ENCODE assay signal across 35 cellular contexts in the genomic region with DNA sequence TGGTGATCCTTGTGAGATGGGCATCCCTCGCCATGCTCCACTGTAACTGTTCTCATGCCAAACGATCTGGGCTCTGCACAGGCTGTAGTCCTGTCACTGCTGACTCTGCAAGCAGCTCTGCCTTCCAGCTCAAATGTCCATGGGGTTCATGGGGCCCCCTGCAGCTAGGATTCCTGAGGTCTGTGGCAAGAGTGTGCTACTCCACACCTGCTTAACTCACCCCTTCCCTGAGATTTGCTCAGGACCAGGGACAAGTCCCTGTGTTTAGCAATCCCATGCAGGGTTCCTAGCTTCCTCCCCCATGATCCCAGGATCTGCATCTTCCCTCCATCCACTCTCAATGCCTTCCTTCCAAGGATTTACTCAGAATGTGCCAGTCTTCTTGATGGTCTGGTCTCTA.
"Had no signal": no experiment of that assay in that cellular context is flagged by ENCODE, and none has a peak within 500 bp of the region (broad histone marks: within the 10 kb centered on the region; RNA-seq: fewer than 3 reads in every experiment).

No MANE protein-coding gene starts in this region.

- H3K4me1 ChIP-seq: adrenal gland, ascending aorta, breast epithelium, colonic mucosa, heart left ventricle had no signal

- H3K4me1 Mint-ChIP-seq: activated CD4-positive, alpha-beta T cell treated with anti-CD3 and anti-CD28 coated beads for 36 hours; activated CD4-positive, alpha-beta T cell treated with anti-CD3 and anti-CD28 coated beads, Interleukin-2, amount 10 ng/mL, durations not matched to agents 24 days and 14 days; activated CD8-positive, alpha-beta memory T cell treated with anti-CD3 and anti-CD28 coated beads, Interleukin-2, amount 10 ng/mL, durations not matched to agents 7 days and 5 days; activated naive CD4-positive, alpha-beta T cell treated with anti-CD3 and anti-CD28 coated beads, Interleukin-2, amount 50 U/mL, for 24 hours; activated naive CD8-positive, alpha-beta T cell treated with anti-CD3 and anti-CD28 coated beads for 36 hours; activated naive CD8-positive, alpha-beta T cell treated with anti-CD3 and anti-CD28 coated beads, Interleukin-2, amount 50 U/mL, for 24 hours; brain; T-helper 17 cell had no signal

- H3K9me3 ChIP-seq: adrenal gland, colonic mucosa had no signal

- H3K9me3 Mint-ChIP-seq: activated T-helper 1 cell treated with anti-CD3 and anti-CD28 coated beads, Interleukin-12 subunit alpha, Interleukin-12 subunit beta, Interleukin-2, Interleukin-4 antibody, amounts not matched to agents 30 ng/mL and 10 ng/mL and 1 ng/mL, durations not matched to agents 14 hours and 24 hours and 36 hours; activated T-helper 2 cell treated with anti-CD3 and anti-CD28 coated beads, Interferon-gamma antibody, Interleukin-2, Interleukin-4, amounts not matched to agents 10 μg/mL and 5 μg/mL and 100 μg/mL, durations not matched to agents 14 hours and 24 hours and 36 hours had no signal

- H3K27ac Mint-ChIP-seq: activated CD4-positive, alpha-beta memory T cell treated with anti-CD3 and anti-CD28 coated beads for 36 hours; activated CD4-positive, alpha-beta T cell treated with anti-CD3 and anti-CD28 coated beads for 36 hours; activated CD4-positive, alpha-beta T cell treated with anti-CD3 and anti-CD28 coated beads, Interleukin-2, amount 10 ng/mL, durations not matched to agents 24 days and 14 days; activated CD8-positive, alpha-beta memory T cell treated with anti-CD3 and anti-CD28 coated beads, Interleukin-2, amount 10 ng/mL, durations not matched to agents 7 days and 5 days; activated CD8-positive, alpha-beta T cell treated with anti-CD3 and anti-CD28 coated beads, Interleukin-2, amount 10 ng/mL, durations not matched to agents 7 days and 5 days; activated naive CD4-positive, alpha-beta T cell treated with anti-CD3 and anti-CD28 coated beads for 36 hours; activated naive CD4-positive, alpha-beta T cell treated with anti-CD3 and anti-CD28 coated beads, Interleukin-2, amount 50 U/mL, for 24 hours; activated naive CD8-positive, alpha-beta T cell treated with anti-CD3 and anti-CD28 coated beads for 36 hours; activated naive CD8-positive, alpha-beta T cell treated with anti-CD3 and anti-CD28 coated beads, Interleukin-2, amount 50 U/mL, for 24 hours; activated T-helper 1 cell treated with anti-CD3 and anti-CD28 coated beads, Interleukin-12 subunit alpha, Interleukin-12 subunit beta, Interleukin-2, Interleukin-4 antibody, amounts not matched to agents 30 ng/mL and 10 ng/mL and 1 ng/mL, durations not matched to agents 14 hours and 24 hours and 36 hours; activated T-helper 2 cell treated with anti-CD3 and anti-CD28 coated beads, Interferon-gamma antibody, Interleukin-2, Interleukin-4, amounts not matched to agents 10 μg/mL and 5 μg/mL and 100 μg/mL, durations not matched to agents 14 hours and 24 hours and 36 hours; brain; T-helper 17 cell; T-helper 2 cell treated with Interferon-gamma antibody and Interleukin-4, amounts not matched to agents 5 μg/mL and 100 μg/mL, for 36 hours had no signal

- DNase-seq: activated CD4-positive, alpha-beta memory T cell treated with anti-CD3 and anti-CD28 coated beads for 36 hours; activated CD4-positive, alpha-beta T cell treated with anti-CD3 and anti-CD28 coated beads for 36 hours; activated CD4-positive, alpha-beta T cell treated with anti-CD3 and anti-CD28 coated beads, Interleukin-2, amount 10 ng/mL, durations not matched to agents 24 days and 14 days; activated CD4-positive, CD25-positive, alpha-beta regulatory T cell; activated CD4-positive, CD25-positive, alpha-beta regulatory T cell treated with anti-CD3 and anti-CD28 coated beads, Interleukin-2, amount 50 U/mL, for 72 hours; activated CD8-positive, alpha-beta memory T cell treated with anti-CD3 and anti-CD28 coated beads, Interleukin-2, amount 10 ng/mL, durations not matched to agents 7 days and 5 days; activated CD8-positive, alpha-beta memory T cell treated with anti-CD3 and anti-CD28 coated beads, Interleukin-2, amount 50 U/mL, for 4 hours; activated CD8-positive, alpha-beta T cell treated with anti-CD3 and anti-CD28 coated beads, Interleukin-2, amount 10 ng/mL, durations not matched to agents 7 days and 5 days; activated effector memory CD4-positive, alpha-beta T cell treated with anti-CD3 and anti-CD28 coated beads, Interleukin-2, amount 50 U/mL, for 16 hours; activated naive CD4-positive, alpha-beta T cell treated with anti-CD3 and anti-CD28 coated beads for 36 hours; activated naive CD8-positive, alpha-beta T cell treated with anti-CD3 and anti-CD28 coated beads for 36 hours; activated naive CD8-positive, alpha-beta T cell treated with anti-CD3 and anti-CD28 coated beads, Interleukin-2, amount 50 U/mL, for 24 hours; activated T-cell treated with anti-CD3 and anti-CD28 coated beads, Interleukin-2, amount 50 U/mL, for 1 hour; activated T-cell treated with anti-CD3 and anti-CD28 coated beads, Interleukin-2, amount 50 U/mL, for 48 hours; adrenal gland; central memory CD4-positive, alpha-beta T cell; cerebellar nuclear complex; colonic mucosa; effector CD8-positive, alpha-beta T cell; foreskin fibroblast; heart left ventricle; T-helper 1 cell; T-helper 17 cell; T1000; WERI-Rb-1 had no signal

- H3K27me3 ChIP-seq: adrenal gland, ascending aorta, breast epithelium, cardiac muscle cell, colonic mucosa, heart left ventricle had no signal

- ATAC-seq: activated CD4-positive, alpha-beta T cell treated with anti-CD3 and anti-CD28 coated beads for 36 hours; activated CD8-positive, alpha-beta memory T cell treated with anti-CD3 and anti-CD28 coated beads, Interleukin-2, amount 10 ng/mL, durations not matched to agents 7 days and 5 days; activated CD8-positive, alpha-beta T cell treated with anti-CD3 and anti-CD28 coated beads, Interleukin-2, amount 10 ng/mL, durations not matched to agents 7 days and 5 days; activated naive CD8-positive, alpha-beta T cell treated with anti-CD3 and anti-CD28 coated beads, Interleukin-2, amount 50 U/mL, for 24 hours; esophagus mucosa; heart left ventricle; T-helper 17 cell had no signal

- H3K4me3 ChIP-seq: adrenal gland, ascending aorta, breast epithelium, cardiac muscle cell, colonic mucosa, heart left ventricle had no signal

- H3K4me3 Mint-ChIP-seq: activated CD4-positive, alpha-beta memory T cell treated with anti-CD3 and anti-CD28 coated beads for 36 hours; activated CD4-positive, alpha-beta T cell treated with anti-CD3 and anti-CD28 coated beads for 36 hours; activated CD4-positive, alpha-beta T cell treated with anti-CD3 and anti-CD28 coated beads, Interleukin-2, amount 10 ng/mL, durations not matched to agents 24 days and 14 days; activated CD8-positive, alpha-beta memory T cell treated with anti-CD3 and anti-CD28 coated beads, Interleukin-2, amount 10 ng/mL, durations not matched to agents 7 days and 5 days; activated CD8-positive, alpha-beta T cell treated with anti-CD3 and anti-CD28 coated beads, Interleukin-2, amount 10 ng/mL, durations not matched to agents 7 days and 5 days; activated naive CD4-positive, alpha-beta T cell treated with anti-CD3 and anti-CD28 coated beads for 36 hours; activated naive CD4-positive, alpha-beta T cell treated with anti-CD3 and anti-CD28 coated beads, Interleukin-2, amount 50 U/mL, for 24 hours; activated naive CD8-positive, alpha-beta T cell treated with anti-CD3 and anti-CD28 coated beads for 36 hours; activated naive CD8-positive, alpha-beta T cell treated with anti-CD3 and anti-CD28 coated beads, Interleukin-2, amount 50 U/mL, for 24 hours; activated T-helper 1 cell treated with anti-CD3 and anti-CD28 coated beads, Interleukin-12 subunit alpha, Interleukin-12 subunit beta, Interleukin-2, Interleukin-4 antibody, amounts not matched to agents 30 ng/mL and 10 ng/mL and 1 ng/mL, durations not matched to agents 14 hours and 24 hours and 36 hours; brain; T-helper 17 cell; T-helper 2 cell treated with Interferon-gamma antibody and Interleukin-4, amounts not matched to agents 5 μg/mL and 100 μg/mL, for 36 hours had no signal

- H3K36me3 Mint-ChIP-seq: activated CD4-positive, alpha-beta memory T cell treated with anti-CD3 and anti-CD28 coated beads for 36 hours; activated CD8-positive, alpha-beta memory T cell treated with anti-CD3 and anti-CD28 coated beads, Interleukin-2, amount 10 ng/mL, durations not matched to agents 7 days and 5 days; activated naive CD4-positive, alpha-beta T cell treated with anti-CD3 and anti-CD28 coated beads, Interleukin-2, amount 50 U/mL, for 24 hours; activated naive CD8-positive, alpha-beta T cell treated with anti-CD3 and anti-CD28 coated beads for 36 hours had no signal

- H3K27me3 Mint-ChIP-seq: activated CD4-positive, alpha-beta memory T cell treated with anti-CD3 and anti-CD28 coated beads for 36 hours; activated CD4-positive, alpha-beta T cell treated with anti-CD3 and anti-CD28 coated beads, Interleukin-2, amount 10 ng/mL, durations not matched to agents 24 days and 14 days; activated CD8-positive, alpha-beta memory T cell treated with anti-CD3 and anti-CD28 coated beads, Interleukin-2, amount 10 ng/mL, durations not matched to agents 7 days and 5 days; activated naive CD4-positive, alpha-beta T cell treated with anti-CD3 and anti-CD28 coated beads, Interleukin-2, amount 50 U/mL, for 24 hours; activated naive CD8-positive, alpha-beta T cell treated with anti-CD3 and anti-CD28 coated beads, Interleukin-2, amount 50 U/mL, for 24 hours; T-helper 17 cell had no signal

- H3K36me3 ChIP-seq: adrenal gland, ascending aorta, breast epithelium, cardiac muscle cell, colonic mucosa, heart left ventricle, WERI-Rb-1 had no signal

- H3K27ac ChIP-seq: adrenal gland, ascending aorta, breast epithelium, cardiac muscle cell, colonic mucosa, heart left ventricle, WERI-Rb-1 had no signal

- FAIRE-seq: frontal cortex had no signal
